33 cellular contexts compared by ENCODE assay signal in genomic region chr7:131733604-131734003, GRCh38.
"Had no signal": no experiment of that assay in that cellular context is flagged by ENCODE, and none has a peak within 500 bp of the region (broad histone marks: within the 10 kb centered on the region; RNA-seq: fewer than 3 reads in every experiment).

No MANE protein-coding gene starts in this region.

- H3K4me1 Mint-ChIP-seq: activated CD4-positive, alpha-beta T cell treated with anti-CD3 and anti-CD28 coated beads, Interleukin-2, amount 10 ng/mL, durations not matched to agents 24 days and 14 days; activated naive CD8-positive, alpha-beta T cell treated with anti-CD3 and anti-CD28 coated beads for 36 hours; activated T-helper 17 cell treated with anti-CD3 and anti-CD28 coated beads, Interleukin-2, amount 50 U/mL, for 72 hours; central memory CD8-positive, alpha-beta T cell; T-cell had no signal

- H3K9me3 Mint-ChIP-seq: activated CD4-positive, alpha-beta T cell treated with anti-CD3 and anti-CD28 coated beads, Interleukin-2, amount 10 ng/mL, durations not matched to agents 24 days and 14 days had no signal

- H3K27ac ChIP-seq: ascending aorta, cardiac muscle cell, Peyer's patch, WERI-Rb-1 had no signal

- H3K9me3 ChIP-seq: ascending aorta, Peyer's patch had no signal

- H3K27ac Mint-ChIP-seq: activated CD4-positive, alpha-beta T cell treated with anti-CD3 and anti-CD28 coated beads, Interleukin-2, amount 10 ng/mL, durations not matched to agents 24 days and 14 days; activated CD8-positive, alpha-beta T cell treated with anti-CD3 and anti-CD28 coated beads for 36 hours; activated naive CD8-positive, alpha-beta T cell treated with anti-CD3 and anti-CD28 coated beads for 36 hours; activated T-cell treated with anti-CD3 and anti-CD28 coated beads, Interleukin-2, amount 50 U/mL, for 72 hours; activated T-helper 17 cell treated with anti-CD3 and anti-CD28 coated beads, Interleukin-2, amount 50 U/mL, for 72 hours; T-cell had no signal

- H3K4me3 Mint-ChIP-seq: activated CD4-positive, alpha-beta T cell treated with anti-CD3 and anti-CD28 coated beads, Interleukin-2, amount 10 ng/mL, durations not matched to agents 24 days and 14 days; activated CD8-positive, alpha-beta T cell treated with anti-CD3 and anti-CD28 coated beads for 36 hours; activated naive CD8-positive, alpha-beta T cell treated with anti-CD3 and anti-CD28 coated beads for 36 hours; activated T-cell treated with anti-CD3 and anti-CD28 coated beads, Interleukin-2, amount 50 U/mL, for 72 hours; activated T-helper 17 cell treated with anti-CD3 and anti-CD28 coated beads, Interleukin-2, amount 50 U/mL, for 72 hours; central memory CD8-positive, alpha-beta T cell; T-cell had no signal

- ATAC-seq: activated CD8-positive, alpha-beta T cell treated with anti-CD3 and anti-CD28 coated beads for 36 hours; activated T-cell treated with anti-CD3 and anti-CD28 coated beads, Interleukin-2, amount 50 U/mL, for 72 hours; activated T-helper 17 cell treated with anti-CD3 and anti-CD28 coated beads, Interleukin-2, amount 50 U/mL, for 72 hours; PC-3; SK-N-SH treated with all-trans-retinoic acid at 6 μM for 48 hours; T-cell had no signal

- DNase-seq: activated CD4-positive, alpha-beta T cell treated with anti-CD3 and anti-CD28 coated beads, Interleukin-2, amount 10 ng/mL, durations not matched to agents 24 days and 14 days; activated CD4-positive, alpha-beta T cell treated with anti-CD3 and anti-CD28 coated beads, Interleukin-2, amount 50 U/mL, for 4 hours; activated CD8-positive, alpha-beta T cell treated with anti-CD3 and anti-CD28 coated beads for 36 hours; activated effector memory CD4-positive, alpha-beta T cell treated with anti-CD3 and anti-CD28 coated beads, Interleukin-2, amount 50 U/mL, for 16 hours; activated naive CD4-positive, alpha-beta T cell; activated naive CD4-positive, alpha-beta T cell treated with anti-CD3 and anti-CD28 coated beads, Interleukin-2, amount 50 U/mL, for 16 hours; activated naive CD8-positive, alpha-beta T cell treated with anti-CD3 and anti-CD28 coated beads for 36 hours; activated T-cell treated with anti-CD3 and anti-CD28 coated beads, Interleukin-2, amount 50 U/mL, for 1 hour; activated T-cell treated with anti-CD3 and anti-CD28 coated beads, Interleukin-2, amount 50 U/mL, for 72 hours; amniotic stem cell; NCI-H1092 treated with DMSO at 0.1 percent for 48 hours; NCI-H1417; NCI-H146; NCI-H187; NCI-H2029 treated with DMSO at 0.1 percent for 48 hours; NCI-H2107; NCI-H2171; NCI-H510A; NCI-H526; NCI-H748 treated with DMSO at 0.1 percent for 48 hours; NK-92 treated with Interleukin-12 subunit alpha and Interleukin-12 subunit beta, amount 100 ng/mL, for 24 hours; PC-3; Peyer's patch; RPMI8226; SIG-M5; T-cell; T1000; WERI-Rb-1 had no signal

- H3K4me3 ChIP-seq: ascending aorta, cardiac muscle cell, Peyer's patch had no signal

- H3K36me3 ChIP-seq: ascending aorta, cardiac muscle cell, Peyer's patch, WERI-Rb-1 had no signal

- H3K4me1 ChIP-seq: ascending aorta, Peyer's patch had no signal

- H3K27me3 ChIP-seq: ascending aorta, Peyer's patch had no signal

- H3K36me3 Mint-ChIP-seq: activated naive CD8-positive, alpha-beta T cell treated with anti-CD3 and anti-CD28 coated beads for 36 hours; T-cell had no signal
